1 cellular context compared by ENCODE assay signal in the genomic region with DNA sequence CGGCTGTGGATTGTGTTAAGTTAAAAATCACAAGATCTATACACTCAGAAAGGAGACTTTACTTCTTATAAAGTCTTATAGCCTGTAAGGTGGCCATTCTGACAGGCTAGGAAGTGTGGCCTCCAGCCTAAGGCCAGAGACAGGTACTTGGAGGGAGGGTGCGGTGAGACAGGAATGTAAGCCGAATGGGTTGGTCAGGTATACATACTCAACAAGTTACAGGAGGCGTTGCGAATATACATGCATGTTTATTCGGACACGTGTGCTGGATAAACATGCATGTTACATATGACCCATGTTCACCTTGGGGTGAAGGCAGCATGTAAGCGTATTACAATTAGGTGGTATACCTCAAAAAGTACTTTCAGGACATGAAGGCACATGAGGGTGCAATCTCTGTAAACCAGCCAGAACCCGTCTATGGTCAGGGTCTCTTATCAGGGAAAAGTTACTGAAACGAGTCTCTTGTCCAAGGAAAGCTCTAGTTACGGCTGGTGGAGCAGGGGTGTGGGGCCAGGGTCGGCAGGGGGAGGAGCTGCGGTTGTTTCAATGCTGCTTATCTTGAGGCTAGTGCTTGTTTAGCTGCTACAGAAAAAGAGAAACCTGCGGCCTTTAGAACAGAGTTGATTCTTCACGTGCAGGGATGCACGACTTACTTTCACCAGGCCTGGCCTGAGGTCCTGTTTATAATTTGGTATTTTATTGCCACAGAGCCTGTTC.
TF ChIP-seq lines count a peak whose summit lies in the region.

No MANE protein-coding gene starts in this region.

TF ChIP-seq in K562, 482 proteins besides CTCF, POLR2A, EP300 and RAD21 (continued from another document and continues in another):
- TF ChIP-seq AFF4 (CRISPR knock-in tag; IDR thresholded peaks at IDR 0.05) (peak; percentile 49; the same call in 1 of the 2 replicates), STAG1 (CRISPR knock-in tag; IDR thresholded peaks at IDR 0.05; ENCODE audit: borderline replicate concordance) (no peak), ZNF12 (CRISPR knock-in tag; IDR thresholded peaks at IDR 0.05) (no peak), ZSCAN29 (IDR thresholded peaks at IDR 0.05) (no peak), HDAC2 (IDR thresholded peaks at IDR 0.05) (0 out of 2 replicates have a peak, but pooled peaks have one; percentile 49), ZNF444 (CRISPR knock-in tag; IDR thresholded peaks at IDR 0.05) (no peak), LCOR (CRISPR knock-in tag; IDR thresholded peaks at IDR 0.05) (no peak), GATAD2B (IDR thresholded peaks at IDR 0.05; ENCODE audit: borderline replicate concordance) (peak; percentile 55; the same call in 1 of the 2 replicates), ZNF224 (CRISPR knock-in tag; IDR thresholded peaks at IDR 0.05) (no peak), POLR2G (IDR thresholded peaks at IDR 0.05; ENCODE audit: low read depth, low read length) (0 out of 2 replicates have a peak, but pooled peaks have one; percentile 24), NFXL1 (CRISPR knock-in tag; IDR thresholded peaks at IDR 0.05) (no peak), ZBTB1 (CRISPR knock-in tag; IDR thresholded peaks at IDR 0.05; ENCODE audit: borderline replicate concordance, low read depth) (0 out of 2 replicates have a peak, but pooled peaks have one; percentile 27), MTA3 (IDR thresholded peaks at IDR 0.05; ENCODE audit: borderline replicate concordance) (peak; percentile 92), CREB3 (tag; conservative IDR thresholded peaks at IDR 0.05; ENCODE audit: low read depth) (no peak), HMG20A (CRISPR knock-in tag; conservative IDR thresholded peaks at IDR 0.05) (no peak), NFRKB (IDR thresholded peaks at IDR 0.05; ENCODE audit: low read depth) (peak; percentile 36; the same call in 1 of the 2 replicates), E2F6 (IDR thresholded peaks at IDR 0.05; ENCODE audit: borderline replicate concordance in 1 of 2, extremely low read depth in 1 of 2, insufficient read depth in 1 of 2, insufficient read length in 1 of 2, low read depth in 1 of 2, low read length in 1 of 2, poor library complexity in 1 of 2, severe bottlenecking in 1 of 2) (peak; percentile 23 to 47), REST (CRISPR knock-in tag; IDR thresholded peaks at IDR 0.05; ENCODE audit: low read depth) (no peak), KLF6 (CRISPR knock-in tag; IDR thresholded peaks at IDR 0.05; ENCODE audit: borderline replicate concordance) (peak; percentile 44; the same call in 1 of the 2 replicates), HDAC1 (IDR thresholded peaks at IDR 0.05) (peak in 1 of 2 experiments; percentile 72; a peak in 2 of 4 replicates), ZNF197 (CRISPR knock-in tag; IDR thresholded peaks at IDR 0.05; ENCODE audit: low read depth) (peak; percentile 27; the same call in 1 of the 2 replicates), NR2C2 (CRISPR knock-in tag; IDR thresholded peaks at IDR 0.05) (no peak), NR2C2 (tag; IDR thresholded peaks at IDR 0.05) (no peak; the same call in none of the 2 replicates), ZNF174 (CRISPR knock-in tag; IDR thresholded peaks at IDR 0.05) (no peak), CTCFL (IDR thresholded peaks at IDR 0.05; ENCODE audit: borderline replicate concordance, insufficient read depth, low read depth, low read length, poor library complexity, severe bottlenecking) (no peak), CHD2 (IDR thresholded peaks at IDR 0.05; ENCODE audit: low read depth, low read length) (no peak), RBM34 (IDR thresholded peaks at IDR 0.05; ENCODE audit: borderline replicate concordance, insufficient read depth, low read length) (no peak), U2AF2 (optimal IDR thresholded peaks at IDR 0.05; ENCODE audit: low read depth, low read length) (no peak), OTX1 (CRISPR knock-in tag; IDR thresholded peaks at IDR 0.05) (no peak)
- TF ChIP-seq, protein P1, sequence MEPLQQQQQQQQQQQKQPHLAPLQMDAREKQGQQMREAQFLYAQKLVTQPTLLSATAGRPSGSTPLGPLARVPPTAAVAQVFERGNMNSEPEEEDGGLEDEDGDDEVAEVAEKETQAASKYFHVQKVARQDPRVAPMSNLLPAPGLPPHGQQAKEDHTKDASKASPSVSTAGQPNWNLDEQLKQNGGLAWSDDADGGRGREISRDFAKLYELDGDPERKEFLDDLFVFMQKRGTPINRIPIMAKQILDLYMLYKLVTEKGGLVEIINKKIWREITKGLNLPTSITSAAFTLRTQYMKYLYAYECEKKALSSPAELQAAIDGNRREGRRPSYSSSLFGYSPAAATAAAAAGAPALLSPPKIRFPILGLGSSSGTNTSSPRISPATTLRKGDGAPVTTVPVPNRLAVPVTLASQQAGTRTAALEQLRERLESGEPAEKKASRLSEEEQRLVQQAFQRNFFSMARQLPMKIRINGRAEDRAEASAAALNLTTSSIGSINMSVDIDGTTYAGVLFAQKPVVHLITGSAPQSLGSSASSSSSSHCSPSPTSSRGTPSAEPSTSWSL (CRISPR knock-in tag; IDR thresholded peaks at IDR 0.05; ENCODE audit: borderline replicate concordance), result no peak
- TF ChIP-seq, protein P2, sequence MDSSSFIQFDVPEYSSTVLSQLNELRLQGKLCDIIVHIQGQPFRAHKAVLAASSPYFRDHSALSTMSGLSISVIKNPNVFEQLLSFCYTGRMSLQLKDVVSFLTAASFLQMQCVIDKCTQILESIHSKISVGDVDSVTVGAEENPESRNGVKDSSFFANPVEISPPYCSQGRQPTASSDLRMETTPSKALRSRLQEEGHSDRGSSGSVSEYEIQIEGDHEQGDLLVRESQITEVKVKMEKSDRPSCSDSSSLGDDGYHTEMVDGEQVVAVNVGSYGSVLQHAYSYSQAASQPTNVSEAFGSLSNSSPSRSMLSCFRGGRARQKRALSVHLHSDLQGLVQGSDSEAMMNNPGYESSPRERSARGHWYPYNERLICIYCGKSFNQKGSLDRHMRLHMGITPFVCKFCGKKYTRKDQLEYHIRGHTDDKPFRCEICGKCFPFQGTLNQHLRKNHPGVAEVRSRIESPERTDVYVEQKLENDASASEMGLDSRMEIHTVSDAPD (CRISPR knock-in tag; IDR thresholded peaks at IDR 0.05), result no peak
- TF ChIP-seq, protein P3, sequence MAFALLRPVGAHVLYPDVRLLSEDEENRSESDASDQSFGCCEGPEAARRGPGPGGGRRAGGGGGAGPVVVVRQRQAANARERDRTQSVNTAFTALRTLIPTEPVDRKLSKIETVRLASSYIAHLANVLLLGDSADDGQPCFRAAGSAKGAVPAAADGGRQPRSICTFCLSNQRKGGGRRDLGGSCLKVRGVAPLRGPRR (CRISPR knock-in tag; IDR thresholded peaks at IDR 0.05), result no peak
- TF ChIP-seq, protein P4, sequence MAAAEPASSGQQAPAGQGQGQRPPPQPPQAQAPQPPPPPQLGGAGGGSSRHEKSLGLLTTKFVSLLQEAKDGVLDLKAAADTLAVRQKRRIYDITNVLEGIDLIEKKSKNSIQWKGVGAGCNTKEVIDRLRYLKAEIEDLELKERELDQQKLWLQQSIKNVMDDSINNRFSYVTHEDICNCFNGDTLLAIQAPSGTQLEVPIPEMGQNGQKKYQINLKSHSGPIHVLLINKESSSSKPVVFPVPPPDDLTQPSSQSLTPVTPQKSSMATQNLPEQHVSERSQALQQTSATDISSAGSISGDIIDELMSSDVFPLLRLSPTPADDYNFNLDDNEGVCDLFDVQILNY (CRISPR knock-in tag; IDR thresholded peaks at IDR 0.05), result no peak
- TF ChIP-seq, protein P5, sequence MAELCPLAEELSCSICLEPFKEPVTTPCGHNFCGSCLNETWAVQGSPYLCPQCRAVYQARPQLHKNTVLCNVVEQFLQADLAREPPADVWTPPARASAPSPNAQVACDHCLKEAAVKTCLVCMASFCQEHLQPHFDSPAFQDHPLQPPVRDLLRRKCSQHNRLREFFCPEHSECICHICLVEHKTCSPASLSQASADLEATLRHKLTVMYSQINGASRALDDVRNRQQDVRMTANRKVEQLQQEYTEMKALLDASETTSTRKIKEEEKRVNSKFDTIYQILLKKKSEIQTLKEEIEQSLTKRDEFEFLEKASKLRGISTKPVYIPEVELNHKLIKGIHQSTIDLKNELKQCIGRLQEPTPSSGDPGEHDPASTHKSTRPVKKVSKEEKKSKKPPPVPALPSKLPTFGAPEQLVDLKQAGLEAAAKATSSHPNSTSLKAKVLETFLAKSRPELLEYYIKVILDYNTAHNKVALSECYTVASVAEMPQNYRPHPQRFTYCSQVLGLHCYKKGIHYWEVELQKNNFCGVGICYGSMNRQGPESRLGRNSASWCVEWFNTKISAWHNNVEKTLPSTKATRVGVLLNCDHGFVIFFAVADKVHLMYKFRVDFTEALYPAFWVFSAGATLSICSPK (IDR thresholded peaks at IDR 0.05; ENCODE audit: borderline replicate concordance), result no peak
